8 cellular contexts compared by ENCODE assay signal in genomic region chr10:52216852-52217251, GRCh38.
A peak's percentile ranks its signal among the peaks of the same experiment; 100 is the strongest.
DNase-seq lines count a peak whose midpoint lies in the region; ATAC-seq and TF ChIP-seq lines count a peak whose summit lies in the region.

No MANE protein-coding gene starts in this region.

- no peak overlapping the region for H3K4me3 ChIP-seq in AG09309 (ENCODE audit: control insufficient read depth, low read depth, low read length)
- no peak overlapping the region for H3K4me3 ChIP-seq in vagina

- no peaks in the 10 kb centered on the region for H3K27me3 ChIP-seq in vagina

- no peaks in the 10 kb centered on the region for H3K9me3 ChIP-seq in vagina

- peaks cover 32% of the 10 kb centered on the region for H3K4me1 Mint-ChIP-seq in activated B cell treated with CpG ODN at 0.5 μM for 24 hours
- H3K4me1 Mint-ChIP-seq in naive B cell, result peaks cover 24 to 32% (median 26%) of the 10 kb centered on the region in 3 donors

- CTCF ChIA-PET in activated B cell treated with CpG ODN at 0.5 μM for 24 hours (lab: Charles Lee), result interaction anchor here (1.2 to 2.1 kb wide), 7 partner anchors 12 to 1215 kb away, joined by 3 to 15 read pairs (median 5); no protein-coding TSS in a partner anchor

- H3K4me1 ChIP-seq in vagina, result peaks cover 15% of the 10 kb centered on the region

- no peaks in the 10 kb centered on the region for H3K36me3 ChIP-seq in vagina

- intact Hi-C loops in activated B cell treated with CpG ODN at 0.5 μM for 24 hours (cut with micrococcal nuclease), result loop anchor here (1.0 to 10.0 kb wide), 2 partner anchors 257 to 522 kb away; partner anchors contain the start of gene CSTF2T
- intact Hi-C loops in vagina (cut with DNase I), result loop anchor here (10.0 kb wide), 1 partner anchor 1202 kb away; no protein-coding TSS in a partner anchor

- no peak for TF ChIP-seq POLR2A in vagina (IDR thresholded peaks at IDR 0.05)

- no peaks in the 10 kb centered on the region for H3K27me3 Mint-ChIP-seq in activated B cell treated with CpG ODN at 0.5 μM for 24 hours
- no peaks in the 10 kb centered on the region for H3K27me3 Mint-ChIP-seq in naive B cell

- H3K36me3 Mint-ChIP-seq in activated B cell treated with CpG ODN at 0.5 μM for 24 hours (ENCODE audit: low read depth) (no peaks in the 10 kb centered on the region), naive B cell (no peaks in the 10 kb centered on the region)

- no peak for TF ChIP-seq CTCF in AG09309 (IDR thresholded peaks at IDR 0.05; ENCODE audit: control insufficient read depth, insufficient read depth, low read depth, low read length, missing control alignments)
- no peak for TF ChIP-seq CTCF in activated B cell treated with CpG ODN at 0.5 μM for 24 hours (IDR thresholded peaks at IDR 0.05)
- TF ChIP-seq CTCF in vagina (IDR thresholded peaks at IDR 0.05), result no peak
- no peak for TF ChIP-seq CTCF in GM20000 (IDR thresholded peaks at IDR 0.05; ENCODE audit: extremely low read depth, missing control alignments)

- ATAC-seq in GM19372 (IDR thresholded peaks at IDR 0.05; ENCODE audit: low read depth, unreplicated experiment) (peak; percentile 39), HG03175 (IDR thresholded peaks at IDR 0.05; ENCODE audit: unreplicated experiment) (peak; percentile 56), activated B cell treated with CpG ODN at 0.5 μM for 24 hours (ENCODE audit: low read depth) (peak; percentile 52), naive B cell (ENCODE audit: low read depth in 2 of 2) (peak; percentile 89 to 91)

- peak overlapping the region; percentile 20 for H3K4me3 Mint-ChIP-seq in activated B cell treated with CpG ODN at 0.5 μM for 24 hours
- peak overlapping the region; percentile 41 to 77 (median 68) for H3K4me3 Mint-ChIP-seq in naive B cell

- peak overlapping the region; percentile 42 for H3K27ac Mint-ChIP-seq in activated B cell treated with CpG ODN at 0.5 μM for 24 hours
- H3K27ac Mint-ChIP-seq in naive B cell, result peak overlapping the region; percentile 70 to 96 (median 92)

- DNase-seq in AG09309 (ENCODE audit: low read depth) (peak; percentile 88), activated B cell treated with CpG ODN at 0.5 μM for 24 hours (no peak), naive B cell (peak; percentile 62), T-helper 1 cell (no peak), vagina (ENCODE audit: extremely low spot score in 2 of 2) (no peak), GM20000 (ENCODE audit: low spot score) (no peak)

- POLR2A ChIA-PET in activated B cell treated with CpG ODN at 0.5 μM for 24 hours (lab: Charles Lee), result no interaction called here

- H3K27ac ChIP-seq in vagina, result no peak overlapping the region

- H3K9me3 Mint-ChIP-seq in activated B cell treated with CpG ODN at 0.5 μM for 24 hours, result no peaks in the 10 kb centered on the region
- H3K9me3 Mint-ChIP-seq in naive B cell, result no peaks in the 10 kb centered on the region

Comparison
In these comparisons a context has a peak if more than half of its experiments do, and no peak if none do; other contexts are left out.
1. DNase-seq: peak in AG09309 (single experiment) and naive B cell (single experiment); none in activated B cell treated with CpG ODN at 0.5 μM for 24 hours (single experiment), T-helper 1 cell (0 of 5), vagina (0 of 2) and GM20000 (single experiment).
2. ATAC-seq: peak in every context shown above with its lines; median percentile 90 in naive B cell; 56 in HG03175; 52 in activated B cell treated with CpG ODN at 0.5 μM for 24 hours; 39 in GM19372.